11 cellular contexts compared by ENCODE assay signal in the genomic region with DNA sequence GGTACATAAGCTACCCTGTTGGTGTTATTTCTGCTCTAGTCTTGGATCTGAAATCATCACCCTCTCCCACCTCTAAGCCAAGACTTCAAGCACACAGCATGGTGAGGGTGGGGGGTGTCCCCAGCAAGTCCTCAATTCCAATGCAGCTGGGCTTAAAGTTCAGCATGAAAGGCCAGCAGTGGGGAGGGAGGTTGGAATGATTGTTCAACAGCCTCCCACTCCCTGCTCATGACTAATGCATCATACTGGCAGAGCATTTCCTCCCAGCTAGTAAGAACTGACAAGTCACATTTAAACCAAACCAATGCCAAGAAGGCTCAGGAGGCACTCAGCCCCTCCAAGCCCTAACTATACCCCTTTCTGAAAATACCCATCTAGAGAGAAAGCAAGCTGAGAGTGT. TPM values are rescaled to one million over a fixed set of nuclear protein-coding genes. Genes with fewer than 3 reads are reported as not detected.
DNase-seq lines count a peak whose midpoint lies in the region; ATAC-seq, FAIRE-seq and TF ChIP-seq lines count a peak whose summit lies in the region.
"Had no signal": no experiment of that assay in that cellular context is flagged by ENCODE, and none has a peak within 500 bp of the region (broad histone marks: within the 10 kb centered on the region; RNA-seq: fewer than 3 reads in every experiment).

No MANE protein-coding gene starts in this region.

- H3K4me2 ChIP-seq in astrocyte (ENCODE audit: low read length), result peak overlapping the region; percentile 76

- FAIRE-seq in astrocyte (lab: Jason Lieb, UNC), result peak; percentile 95

- H3K36me3 ChIP-seq in ACC112 (ENCODE audit: insufficient read depth, low read length) (no peaks in the 10 kb centered on the region), MG63 (no peaks in the 10 kb centered on the region), astrocyte (ENCODE audit: insufficient read depth, low read length) (no peaks in the 10 kb centered on the region)
- H3K36me3 ChIP-seq: gastrocnemius medialis had no signal

- no peaks in the 10 kb centered on the region for H3K27me3 Mint-ChIP-seq in astrocyte (ENCODE audit: low read depth, unreplicated experiment)

- no peaks in the 10 kb centered on the region for H4K20me1 ChIP-seq in astrocyte (ENCODE audit: insufficient read depth, low read length)

- peak overlapping the region; percentile 94 for H3K27ac Mint-ChIP-seq in astrocyte (ENCODE audit: unreplicated experiment)

- H3K4me1 ChIP-seq in ACC112 (ENCODE audit: control insufficient read depth, insufficient read depth, low read length, unreplicated experiment), result peaks cover 33% of the 10 kb centered on the region
- H3K4me1 ChIP-seq in astrocyte (ENCODE audit: insufficient read depth, low read length), result peaks cover 24% of the 10 kb centered on the region
- H3K4me1 ChIP-seq: gastrocnemius medialis had no signal

- H3K4me3 ChIP-seq in ACC112 (ENCODE audit: low read depth, low read length) (peak overlapping the region; percentile 49; the same call in 1 of the 2 replicates), MG63 (no peak overlapping the region), astrocyte (ENCODE audit: insufficient read depth, low read depth, low read length) (no peak overlapping the region)
- H3K4me3 ChIP-seq: gastrocnemius medialis had no signal

- H3K9me3 Mint-ChIP-seq in astrocyte (ENCODE audit: unreplicated experiment), result peaks cover 2% of the 10 kb centered on the region

- H3K4me1 Mint-ChIP-seq in astrocyte (ENCODE audit: low read depth, unreplicated experiment), result peaks cover 28% of the 10 kb centered on the region

- DNase-seq in MG63, result peak; percentile 86
- peak; percentile 96 for DNase-seq in astrocyte (ENCODE audit: low read depth)
- DNase-seq in non-pigmented ciliary epithelial cell (ENCODE audit: low read depth), result peak; percentile 93
- DNase-seq in NCI-H2227 (lab: John Stamatoyannopoulos, UW; ENCODE audit: unreplicated experiment), result no peak
- DNase-seq in DMS79 (lab: John Stamatoyannopoulos, UW), result no peak
- DNase-seq: DMS79 treated with DMSO at 0.1 percent for 48 hours, gastrocnemius medialis, RPMI8226 had no signal

- ATAC-seq in GM21723 (IDR thresholded peaks at IDR 0.05; ENCODE audit: unreplicated experiment) (no peak), HG03108 (IDR thresholded peaks at IDR 0.05; ENCODE audit: unreplicated experiment) (no peak)
- ATAC-seq: gastrocnemius medialis had no signal

- no peak for TF ChIP-seq CTCF in astrocyte (IDR thresholded peaks at IDR 0.05; ENCODE audit: insufficient read depth, low read depth, low read length)

- H3K27me3 ChIP-seq in ACC112 (ENCODE audit: insufficient read depth, low read length) (no peaks in the 10 kb centered on the region), MG63 (no peaks in the 10 kb centered on the region), astrocyte (ENCODE audit: insufficient read depth, low read length) (no peaks in the 10 kb centered on the region)
- H3K27me3 ChIP-seq: gastrocnemius medialis had no signal

- peak overlapping the region; percentile 33 for H2AFZ ChIP-seq in ACC112 (ENCODE audit: low read length, unreplicated experiment)
- H2AFZ ChIP-seq in astrocyte (ENCODE audit: low read depth, low read length), result peak overlapping the region; percentile 27

- H3K79me2 ChIP-seq in ACC112 (ENCODE audit: control insufficient read depth, insufficient read depth, low read length, unreplicated experiment) (peaks cover 5% of the 10 kb centered on the region), astrocyte (ENCODE audit: insufficient read depth, low read length) (peaks cover 10% of the 10 kb centered on the region)

- H3K4me3 Mint-ChIP-seq in astrocyte (ENCODE audit: unreplicated experiment), result peak overlapping the region; percentile 71

- H3K36me3 Mint-ChIP-seq in astrocyte (ENCODE audit: low read depth, unreplicated experiment), result no peaks in the 10 kb centered on the region

- H3K9me3 ChIP-seq in MG63 (no peaks in the 10 kb centered on the region), astrocyte (ENCODE audit: insufficient read depth, low read depth, low read length) (no peaks in the 10 kb centered on the region)
- H3K9me3 ChIP-seq: gastrocnemius medialis had no signal

- peak overlapping the region; percentile 32 for H3K9ac ChIP-seq in astrocyte (ENCODE audit: low read length)

- H3K27ac ChIP-seq in ACC112 (ENCODE audit: low read depth, low read length) (peak overlapping the region; percentile 78), astrocyte (ENCODE audit: low read depth, low read length) (peak overlapping the region; percentile 72)
- H3K27ac ChIP-seq: gastrocnemius medialis had no signal

RNA-seq across cellular contexts. Expression of a gene that starts 50.1 kb away (rescaled TPM):
- total RNA-seq in MG63 (2014; rRNA removed; shearing (Covaris generic); ENCODE audit: low replicate concordance), result 0.42 and 2.2 TPM in 2 replicates
- total RNA-seq in astrocyte, result 17.0 and 17.8 TPM in 2 replicates

Comparison
In these comparisons a context has a peak if more than half of its experiments do, and no peak if none do; other contexts are left out.
1. DNase-seq: peak in MG63 (single experiment), astrocyte (single experiment) and non-pigmented ciliary epithelial cell (single experiment); none in NCI-H2227 (single experiment) and DMS79 (single experiment).